ENCODE assay signal across 8 cellular contexts in genomic region chr3:158802399-158803023, GRCh38. TPM values are rescaled to one million over a fixed set of nuclear protein-coding genes. Genes with fewer than 3 reads are reported as not detected.
DNase-seq lines count a peak whose midpoint lies in the region; ATAC-seq and TF ChIP-seq lines count a peak whose summit lies in the region.

No MANE protein-coding gene starts in this region.

- H3K27me3 Mint-ChIP-seq in activated T-cell treated with anti-CD3 and anti-CD28 coated beads, Interleukin-2, amount 50 U/mL, for 4 hours (ENCODE audit: low read depth): no peaks in the 10 kb centered on the region
- H3K27me3 Mint-ChIP-seq in HFFc6 (ENCODE audit: insufficient read depth): peaks cover 1% of the 10 kb centered on the region

- peak overlapping the region; percentile 93 for H3K27ac Mint-ChIP-seq in HFFc6

- H3K36me3 Mint-ChIP-seq in activated T-cell treated with anti-CD3 and anti-CD28 coated beads, Interleukin-2, amount 50 U/mL, for 4 hours (ENCODE audit: insufficient read depth): peaks cover 18% of the 10 kb centered on the region
- H3K36me3 Mint-ChIP-seq in HFFc6 (ENCODE audit: low read depth): peaks cover 11% of the 10 kb centered on the region

- H3K9me3 ChIP-seq in iPS-18a (ENCODE audit: control insufficient read depth, low read depth, low read length) (no peaks in the 10 kb centered on the region), spleen (no peaks in the 10 kb centered on the region)

- 15 to 20% (median 16%) methylated on average over 23 of the region's 23 CpGs for WGBS in spleen, 5 donors

- H3K36me3 ChIP-seq in iPS-18a (ENCODE audit: control insufficient read depth, low read depth, low read length): no peaks in the 10 kb centered on the region
- H3K36me3 ChIP-seq in spleen: peaks cover 0 to 34% (median 14%) of the 10 kb centered on the region in 6 donors

- H3K4me1 ChIP-seq in iPS-18a (ENCODE audit: control insufficient read depth, low read depth, low read length) (peaks cover 6% of the 10 kb centered on the region), spleen (peaks cover 0 to 60% (median 43%) of the 10 kb centered on the region in 6 donors)

- peaks cover 34% of the 10 kb centered on the region for H3K4me1 Mint-ChIP-seq in activated T-cell treated with anti-CD3 and anti-CD28 coated beads, Interleukin-2, amount 50 U/mL, for 4 hours (ENCODE audit: low read depth)
- H3K4me1 Mint-ChIP-seq in HFFc6 (ENCODE audit: low read depth): peaks cover 52% of the 10 kb centered on the region

- TF ChIP-seq CTCF in HFFc6 (IDR thresholded peaks at IDR 0.05): no peak
- TF ChIP-seq CTCF in spleen (IDR thresholded peaks at IDR 0.05 in 8 of 11, conservative IDR thresholded peaks at IDR 0.05 in 3 of 11): peak in 1 of 11 experiments; percentile 8

- H3K9ac ChIP-seq in iPS-18a (ENCODE audit: low read length): peak overlapping the region; percentile 27

- no peak for TF ChIP-seq POLR2A in spleen (IDR thresholded peaks at IDR 0.05)

- peak overlapping the region; percentile 90 for H3K4me3 Mint-ChIP-seq in activated T-cell treated with anti-CD3 and anti-CD28 coated beads, Interleukin-2, amount 50 U/mL, for 4 hours
- peak overlapping the region; percentile 92 for H3K4me3 Mint-ChIP-seq in HFFc6

- peak overlapping the region; percentile 78 for H3K4me3 ChIP-seq in iPS-18a (ENCODE audit: low read length)
- H3K4me3 ChIP-seq in spleen: peak overlapping the region; percentile 70 to 97 (median 88)

- intact Hi-C loops in spleen (cut with DNase I; ENCODE audit: low total_unique reads): no loop called here

- H3K27me3 ChIP-seq in iPS-18a (ENCODE audit: control insufficient read depth, insufficient read depth, low read length): peaks cover 43% of the 10 kb centered on the region
- H3K27me3 ChIP-seq in spleen (replicated peaks in 1 of 7): no peaks in the 10 kb centered on the region

- H3K27ac ChIP-seq in angular gyrus (ENCODE audit: low read depth, low read length) (peak overlapping the region; percentile 60), iPS-18a (ENCODE audit: low read length) (no peak overlapping the region), spleen (peak overlapping the region; percentile 70 to 95 (median 91))

- H3K9me3 Mint-ChIP-seq in activated T-cell treated with anti-CD3 and anti-CD28 coated beads, Interleukin-2, amount 50 U/mL, for 4 hours: no peaks in the 10 kb centered on the region
- no peaks in the 10 kb centered on the region for H3K9me3 Mint-ChIP-seq in HFFc6

- DNase-seq in activated T-cell treated with anti-CD3 and anti-CD28 coated beads, Interleukin-2, amount 50 U/mL, for 4 hours: no peak
- no peak for DNase-seq in activated T-cell treated with anti-CD3 and anti-CD28 coated beads, Interleukin-2, amount 50 U/mL, for 1 hour
- DNase-seq in HFFc6 (no peak), MV-4-11 (lab: John Stamatoyannopoulos, UW) (peak; percentile 63), spleen (peak; percentile 78), DMS79 treated with DMSO at 0.1 percent for 48 hours (lab: John Stamatoyannopoulos, UW) (no peak)

- peak; percentile 18 to 25 for ATAC-seq in activated T-cell treated with anti-CD3 and anti-CD28 coated beads, Interleukin-2, amount 50 U/mL, for 4 hours

RNA-seq across cellular contexts. Expression of gene MFSD1, which starts 0.7 kb away (rescaled TPM):
- total RNA-seq in activated T-cell treated with anti-CD3 and anti-CD28 coated beads, Interleukin-2, amount 50 U/mL, for 4 hours: 10 to 100 TPM; 19.8 to 25.2 (median 20.2) TPM
- total RNA-seq in HFFc6 (2021; fragmentation: NEBNext Ultra II Directional; extraction: Animal tissue kit (Norgen Biotek cat#: 25700)): 10 to 100 TPM; 61.6 to 75.4 (median 68.8) TPM
- 100 to 1,000 TPM in 5 of 7 donors, 10 to 100 TPM in 2; 65.6 to 155 (median 129) TPM for total RNA-seq in spleen
- polyA plus RNA-seq in spleen: 10 to 100 TPM; 34.5 to 46.3 (median 42.9) TPM

Comparison
In these comparisons a context has a peak if more than half of its experiments do, and no peak if none do; other contexts are left out.
1. DNase-seq: peak in MV-4-11 (single experiment) and spleen (single experiment); none in activated T-cell treated with anti-CD3 and anti-CD28 coated beads, Interleukin-2, amount 50 U/mL, for 4 hours (single experiment), activated T-cell treated with anti-CD3 and anti-CD28 coated beads, Interleukin-2, amount 50 U/mL, for 1 hour (single experiment), HFFc6 (single experiment) and DMS79 treated with DMSO at 0.1 percent for 48 hours (single experiment).